Comparison of ENCODE assay signal across 8 cellular contexts in the genomic region with DNA sequence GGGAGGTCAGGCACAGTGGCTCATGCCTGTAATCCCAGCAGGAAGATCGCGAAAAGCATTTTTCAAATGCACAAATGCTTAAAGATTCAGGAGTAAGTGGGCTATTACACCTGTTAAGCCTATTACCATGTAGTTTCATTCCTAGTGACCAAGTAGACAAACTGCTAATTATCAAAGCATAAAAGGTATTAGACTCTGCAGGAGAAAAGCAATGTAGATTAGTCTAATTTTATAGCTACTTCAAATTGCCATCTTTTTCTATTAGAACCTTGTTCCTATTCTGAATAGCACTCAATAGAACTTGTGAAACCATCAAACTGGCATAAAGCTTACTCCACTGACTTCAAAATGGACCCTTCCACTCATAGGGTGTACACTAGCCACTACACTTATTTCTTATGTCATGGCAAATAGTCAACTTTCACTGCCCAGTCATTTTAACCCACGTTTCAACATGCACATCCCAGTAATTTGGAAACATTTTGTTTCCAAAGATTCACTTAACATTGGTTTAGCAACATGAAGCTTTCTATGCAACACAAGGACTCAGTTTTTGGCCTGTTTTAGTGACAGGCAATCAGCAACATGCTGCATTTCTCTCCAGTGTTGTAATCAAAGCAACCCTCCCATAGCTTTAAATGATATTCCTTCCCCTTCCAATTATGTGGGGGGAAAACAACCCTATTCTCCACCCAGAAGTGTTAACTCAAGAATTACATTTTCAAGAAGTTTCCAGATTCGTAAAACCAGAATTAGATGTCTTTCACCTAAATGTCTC. TPM values are rescaled to one million over a fixed set of nuclear protein-coding genes. Genes with fewer than 3 reads are reported as not detected.
DNase-seq lines count a peak whose midpoint lies in the region; ATAC-seq and TF ChIP-seq lines count a peak whose summit lies in the region.

No MANE protein-coding gene starts in this region.

- no peaks in the 10 kb centered on the region for H3K27me3 ChIP-seq in right lobe of liver

- H3K36me3 Mint-ChIP-seq in activated naive CD8-positive, alpha-beta T cell treated with anti-CD3 and anti-CD28 coated beads, Interleukin-2, amount 50 U/mL, for 24 hours (ENCODE audit: low read depth), result peaks cover 69% of the 10 kb centered on the region

- ATAC-seq in activated naive CD8-positive, alpha-beta T cell treated with anti-CD3 and anti-CD28 coated beads, Interleukin-2, amount 50 U/mL, for 24 hours, result no peak
- ATAC-seq in right lobe of liver (no peak), HG03442 (IDR thresholded peaks at IDR 0.05; ENCODE audit: unreplicated experiment) (no peak), HG03039 (IDR thresholded peaks at IDR 0.05; ENCODE audit: unreplicated experiment) (no peak)

- H3K4me1 Mint-ChIP-seq in activated naive CD8-positive, alpha-beta T cell treated with anti-CD3 and anti-CD28 coated beads, Interleukin-2, amount 50 U/mL, for 24 hours, result peaks cover 64% of the 10 kb centered on the region

- peak overlapping the region; percentile 94 for H3K27ac Mint-ChIP-seq in activated naive CD8-positive, alpha-beta T cell treated with anti-CD3 and anti-CD28 coated beads, Interleukin-2, amount 50 U/mL, for 24 hours

- 45% methylated on average over 4 of the region's 4 CpGs for WGBS in right lobe of liver (ENCODE audit: insufficient coverage, low coverage, low lambda C conversion rate, missing lambda C conversion rate)

- peaks cover 9% of the 10 kb centered on the region for H3K27me3 Mint-ChIP-seq in activated naive CD8-positive, alpha-beta T cell treated with anti-CD3 and anti-CD28 coated beads, Interleukin-2, amount 50 U/mL, for 24 hours

- H3K9me3 Mint-ChIP-seq in activated naive CD8-positive, alpha-beta T cell treated with anti-CD3 and anti-CD28 coated beads, Interleukin-2, amount 50 U/mL, for 24 hours, result no peaks in the 10 kb centered on the region

- peak overlapping the region; percentile 9 for H3K4me3 ChIP-seq in AG09309 (ENCODE audit: control insufficient read depth, low read depth, low read length)
- H3K4me3 ChIP-seq in HFF-Myc (replicated peaks; ENCODE audit: low read depth, low read length), result peak overlapping the region; percentile 83
- no peak overlapping the region for H3K4me3 ChIP-seq in right lobe of liver

- no peak for DNase-seq in AG09309 (ENCODE audit: low read depth)
- no peak for DNase-seq in HFF-Myc (ENCODE audit: extremely low read depth, low read depth)
- DNase-seq in activated naive CD8-positive, alpha-beta T cell treated with anti-CD3 and anti-CD28 coated beads, Interleukin-2, amount 50 U/mL, for 24 hours, result no peak
- DNase-seq in right lobe of liver, result no peak
- DNase-seq in GOT3 (lab: John Stamatoyannopoulos, UW), result no peak
- DNase-seq in stimulated activated CD4-positive, alpha-beta T cell treated with anti-CD3 and anti-CD28 coated beads, Interleukin-2, amount 100 ng/mL, for 24 hours, result no peak

- intact Hi-C loops in right lobe of liver (cut with DNase I), result loop anchor here in 1 of 2 donors (10.0 kb wide), 1 partner anchor 98 kb away; no protein-coding TSS in a partner anchor

- no peaks in the 10 kb centered on the region for H3K9me3 ChIP-seq in right lobe of liver

- peak overlapping the region; percentile 97 for H3K4me3 Mint-ChIP-seq in activated naive CD8-positive, alpha-beta T cell treated with anti-CD3 and anti-CD28 coated beads, Interleukin-2, amount 50 U/mL, for 24 hours

- H3K4me1 ChIP-seq in right lobe of liver, result peaks cover 0 to 30% (median 3%) of the 10 kb centered on the region in 4 donors

- no peak for TF ChIP-seq CTCF in AG09309 (IDR thresholded peaks at IDR 0.05; ENCODE audit: control insufficient read depth, insufficient read depth, low read depth, low read length, missing control alignments)
- no peak for TF ChIP-seq CTCF in HFF-Myc (IDR thresholded peaks at IDR 0.05; ENCODE audit: low read depth, low read length, missing control alignments)
- TF ChIP-seq CTCF in right lobe of liver (IDR thresholded peaks at IDR 0.05), result no peak

- peak; percentile 45 for TF ChIP-seq POLR2A in right lobe of liver (IDR thresholded peaks at IDR 0.05)

- H3K27ac ChIP-seq in right lobe of liver, result peak overlapping the region in 1 of 3 donors; percentile 27

- H3K36me3 ChIP-seq in right lobe of liver, result peaks cover 16 to 47% (median 31%) of the 10 kb centered on the region in 4 donors

RNA-seq across cellular contexts. Expression of a gene that starts 3.9 kb away (rescaled TPM):
- 1,000 to 10,000 TPM; 2,452 to 4,356 (median 3,217) TPM for total RNA-seq in right lobe of liver

RNA-seq across cellular contexts. Expression of a gene that starts 55.4 kb away (rescaled TPM):
- 10 to 100 TPM; 24.6 to 33.7 (median 29.0) TPM for total RNA-seq in right lobe of liver

Comparison
In these comparisons a context has a peak if more than half of its experiments do, and no peak if none do; other contexts are left out.
1. H3K4me3 ChIP-seq: peak in AG09309 (single experiment) and HFF-Myc (single experiment); none in right lobe of liver (0 of 3).